In genomic region chr22:24515025-24515338, GRCh38 we compare ENCODE assay signal across 31 cellular contexts. TPM values are rescaled to one million over a fixed set of nuclear protein-coding genes. Genes with fewer than 3 reads are reported as not detected.
"Had no signal": no experiment of that assay in that cellular context is flagged by ENCODE, and none has a peak within 500 bp of the region (broad histone marks: within the 10 kb centered on the region; RNA-seq: fewer than 3 reads in every experiment).

No MANE protein-coding gene starts in this region.

- H3K9me3 Mint-ChIP-seq: activated B cell treated with CpG ODN at 0.5 μM for 24 hours; activated CD4-positive, alpha-beta memory T cell treated with anti-CD3 and anti-CD28 coated beads for 36 hours; activated naive CD4-positive, alpha-beta T cell treated with anti-CD3 and anti-CD28 coated beads for 36 hours; activated naive CD8-positive, alpha-beta T cell treated with anti-CD3 and anti-CD28 coated beads, Interleukin-2, amount 10 ng/mL, durations not matched to agents 7 days and 5 days; activated T-cell treated with anti-CD3 and anti-CD28 coated beads, Interleukin-2, amount 50 U/mL, for 72 hours; central memory CD8-positive, alpha-beta T cell; effector memory CD8-positive, alpha-beta T cell; nephron; type B pancreatic cell had no signal

- H3K79me2 ChIP-seq: hepatocyte had no signal

- H3K4me3 Mint-ChIP-seq: activated B cell treated with CpG ODN at 0.5 μM for 24 hours; activated CD4-positive, alpha-beta memory T cell treated with anti-CD3 and anti-CD28 coated beads for 36 hours; activated naive CD4-positive, alpha-beta T cell treated with anti-CD3 and anti-CD28 coated beads for 36 hours; activated naive CD8-positive, alpha-beta T cell treated with anti-CD3 and anti-CD28 coated beads, Interleukin-2, amount 10 ng/mL, durations not matched to agents 7 days and 5 days; activated T-cell treated with anti-CD3 and anti-CD28 coated beads, Interleukin-2, amount 50 U/mL, for 72 hours; central memory CD8-positive, alpha-beta T cell; effector memory CD8-positive, alpha-beta T cell; nephron; type B pancreatic cell had no signal

- ATAC-seq: effector memory CD8-positive, alpha-beta T cell; esophagus mucosa; psoas muscle had no signal

- H3K27ac Mint-ChIP-seq: activated B cell treated with CpG ODN at 0.5 μM for 24 hours; activated CD4-positive, alpha-beta memory T cell treated with anti-CD3 and anti-CD28 coated beads for 36 hours; activated naive CD4-positive, alpha-beta T cell treated with anti-CD3 and anti-CD28 coated beads for 36 hours; activated naive CD8-positive, alpha-beta T cell treated with anti-CD3 and anti-CD28 coated beads, Interleukin-2, amount 10 ng/mL, durations not matched to agents 7 days and 5 days; activated T-cell treated with anti-CD3 and anti-CD28 coated beads, Interleukin-2, amount 50 U/mL, for 72 hours; effector memory CD8-positive, alpha-beta T cell had no signal

- H3K4me1 Mint-ChIP-seq: central memory CD8-positive, alpha-beta T cell had no signal

- H3K27me3 ChIP-seq: breast epithelium, hepatocyte, neutrophil, pancreas, right atrium auricular region, vagina had no signal

- FAIRE-seq: colon, endothelial cell of umbilical vein, pancreas had no signal

- DNase-seq: activated B cell treated with CpG ODN at 0.5 μM for 24 hours; activated CD4-positive, alpha-beta memory T cell treated with anti-CD3 and anti-CD28 coated beads for 36 hours; activated CD4-positive, alpha-beta T cell treated with anti-CD3 and anti-CD28 coated beads for 4 hours; activated effector memory CD4-positive, alpha-beta T cell treated with Interleukin-2 at 50 U/mL for 16 hours; activated naive CD4-positive, alpha-beta T cell treated with anti-CD3 and anti-CD28 coated beads for 36 hours; activated naive CD8-positive, alpha-beta T cell treated with anti-CD3 and anti-CD28 coated beads, Interleukin-2, amount 10 ng/mL, durations not matched to agents 7 days and 5 days; amniotic stem cell; effector memory CD8-positive, alpha-beta T cell; foreskin melanocyte; glutamatergic neuron; left ventricle myocardium inferior; mammary epithelial cell; midbrain; pancreas; stimulated activated CD4-positive, alpha-beta T cell treated with anti-CD3 and anti-CD28 coated beads, Interleukin-4, amount 100 ng/mL, for 24 hours; T-helper 9 cell had no signal

- H3K27ac ChIP-seq: breast epithelium, left ventricle myocardium inferior, neutrophil, psoas muscle, right atrium auricular region, thoracic aorta, vagina had no signal

- H3K36me3 Mint-ChIP-seq: activated CD4-positive, alpha-beta memory T cell treated with anti-CD3 and anti-CD28 coated beads for 36 hours; activated naive CD8-positive, alpha-beta T cell treated with anti-CD3 and anti-CD28 coated beads, Interleukin-2, amount 10 ng/mL, durations not matched to agents 7 days and 5 days; type B pancreatic cell had no signal

- H3K9me3 ChIP-seq: breast epithelium, left ventricle myocardium inferior, neutrophil, pancreas, psoas muscle, right atrium auricular region, thoracic aorta, vagina had no signal

- H3K36me3 ChIP-seq: breast epithelium, left ventricle myocardium inferior, pancreas, right atrium auricular region, thoracic aorta, vagina had no signal

- H3K4me1 ChIP-seq: breast epithelium had no signal

- H2AFZ ChIP-seq: hepatocyte had no signal

- H3K4me3 ChIP-seq: breast epithelium, hepatocyte, left ventricle myocardium inferior, pancreas, psoas muscle, right atrium auricular region, thoracic aorta, vagina had no signal

- H3K4me2 ChIP-seq: hepatocyte had no signal

- H3K27me3 Mint-ChIP-seq: activated B cell treated with CpG ODN at 0.5 μM for 24 hours; activated CD4-positive, alpha-beta memory T cell treated with anti-CD3 and anti-CD28 coated beads for 36 hours; central memory CD8-positive, alpha-beta T cell; effector memory CD8-positive, alpha-beta T cell had no signal

RNA-seq across cellular contexts. Expression of gene UPB1, which starts 19.9 kb away (rescaled TPM):
- total RNA-seq: dermis microvascular lymphatic vessel endothelial cell, mammary epithelial cell, vagina had no signal
- polyA plus RNA-seq: mammary epithelial cell had no signal
